In the genomic region with DNA sequence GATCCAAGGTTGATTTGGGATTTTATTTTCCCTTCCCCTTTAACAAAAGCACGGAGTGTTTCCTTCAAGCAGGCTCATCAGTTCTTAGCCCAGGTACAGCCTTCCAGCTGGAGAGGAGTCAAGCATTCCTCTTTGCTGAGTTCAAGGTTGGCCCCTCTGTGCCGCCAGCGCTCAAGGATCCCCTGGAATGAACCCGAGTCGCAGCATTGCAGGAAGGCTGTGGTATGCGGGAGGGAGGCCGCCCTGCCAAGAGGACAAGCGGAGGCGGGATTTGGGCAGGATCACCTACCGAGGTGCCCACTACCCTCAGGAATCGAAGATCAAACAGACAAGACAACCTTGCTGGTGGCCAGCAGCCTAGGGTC, we compare ENCODE assay signal across 12 cellular contexts. TPM values are rescaled to one million over a fixed set of nuclear protein-coding genes. Genes with fewer than 3 reads are reported as not detected.
A peak's percentile ranks its signal among the peaks of the same experiment; 100 is the strongest.
DNase-seq lines count a peak whose midpoint lies in the region; ATAC-seq, FAIRE-seq and TF ChIP-seq lines count a peak whose summit lies in the region.
"Had no signal": no experiment of that assay in that cellular context is flagged by ENCODE, and none has a peak within 500 bp of the region (broad histone marks: within the 10 kb centered on the region; RNA-seq: fewer than 3 reads in every experiment).

No MANE protein-coding gene starts in this region.

- FAIRE-seq in HepG2 (lab: Jason Lieb, UNC), result no peak
- FAIRE-seq: A549 had no signal

- H3K27ac Mint-ChIP-seq in glutamatergic neuron (ENCODE audit: unreplicated experiment), result no peak overlapping the region
- H3K27ac Mint-ChIP-seq: activated CD4-positive, alpha-beta memory T cell treated with anti-CD3 and anti-CD28 coated beads for 36 hours; nephron progenitor cell had no signal

- no peak for TF ChIP-seq RAD21 in HepG2 (CRISPR knock-in tag; IDR thresholded peaks at IDR 0.05)

- H3K79me1 ChIP-seq in trophoblast cell (ENCODE audit: low read length), result peaks cover 6% of the 10 kb centered on the region

- H3K9me3 Mint-ChIP-seq in glutamatergic neuron (ENCODE audit: unreplicated experiment), result no peaks in the 10 kb centered on the region
- H3K9me3 Mint-ChIP-seq: activated CD4-positive, alpha-beta memory T cell treated with anti-CD3 and anti-CD28 coated beads for 36 hours had no signal

- H2BK12ac ChIP-seq in trophoblast cell (ENCODE audit: low read length), result no peak overlapping the region

- CTCF ChIA-PET in HepG2 (lab: Yijun Ruan, JAX; ENCODE audit: low intra/inter-chr PET ratio, low total read pairs), result no interaction called here

- BruUV-seq in HepG2 (replicated peaks; lab: Mats Ljungman, UMichigan), result no TSS peak

- H3K9ac ChIP-seq in HepG2 (ENCODE audit: insufficient read depth, low read depth, low read length) (no peak overlapping the region), trophoblast cell (ENCODE audit: low read length) (no peak overlapping the region)

- no peak overlapping the region for H3K23ac ChIP-seq in trophoblast cell (ENCODE audit: low read length)

- no peak overlapping the region for H3K27ac ChIP-seq in HepG2 (ENCODE audit: extremely low read length, insufficient read depth, low read length)
- H3K27ac ChIP-seq in right lobe of liver, result no peak overlapping the region
- H3K27ac ChIP-seq in trophoblast cell (ENCODE audit: low read depth, low read length), result no peak overlapping the region
- H3K27ac ChIP-seq: SK-N-MC had no signal

- H3K4me3 ChIP-seq in HepG2 (replicated peaks in 1 of 3; ENCODE audit: insufficient read depth in 1 of 3, low read depth in 2 of 3, low read length in 3 of 3) (no peak overlapping the region), right lobe of liver (no peak overlapping the region), trophoblast cell (ENCODE audit: low read depth, low read length) (no peak overlapping the region)
- H3K4me3 ChIP-seq: A549, SK-N-MC had no signal

- no peak overlapping the region for H2BK5ac ChIP-seq in trophoblast cell (ENCODE audit: low read depth, low read length, poor library complexity)

- H2AFZ ChIP-seq in HepG2 (ENCODE audit: low read length), result no peak overlapping the region
- no peak overlapping the region for H2AFZ ChIP-seq in trophoblast cell (ENCODE audit: insufficient read depth, low read length, poor library complexity)

- no peaks in the 10 kb centered on the region for H4K20me1 ChIP-seq in HepG2 (ENCODE audit: insufficient read depth, low read length)

- 3% methylated on average over 9 of the region's 11 CpGs for WGBS in HepG2 (ENCODE audit: low lambda C conversion rate)
- WGBS in right lobe of liver (ENCODE audit: insufficient coverage, low coverage, low lambda C conversion rate, missing lambda C conversion rate), result 80% methylated on average over 2 of the region's 11 CpGs
- no CpG with 5 or more reads among the region's 11 CpGs for WGBS in trophoblast cell (ENCODE audit: extremely low coverage, insufficient coverage, insufficient read length)

- peaks cover 9% of the 10 kb centered on the region for H3K4me1 ChIP-seq in HepG2 (ENCODE audit: insufficient read depth, low read length)
- peaks cover 0 to 4% (median 0%) of the 10 kb centered on the region in 4 donors for H3K4me1 ChIP-seq in right lobe of liver
- H3K4me1 ChIP-seq in trophoblast cell (ENCODE audit: control insufficient read depth in 1 of 2, insufficient read depth in 2 of 2, low read length in 2 of 2), result peaks cover 8 to 13% of the 10 kb centered on the region in 2 experiments

- in situ Hi-C loops in HepG2 (cut with HindIII; ENCODE audit: extremely low pct_ligation_motif_present, low pct_unique_long_range_greater_than_20kb), result no loop called here

- H3K4me2 ChIP-seq in HepG2 (ENCODE audit: low read depth, low read length) (no peak overlapping the region), trophoblast cell (ENCODE audit: low read length) (no peak overlapping the region)
- H3K4me2 ChIP-seq: A549 had no signal

- peaks cover 2% of the 10 kb centered on the region for H3K4me1 Mint-ChIP-seq in glutamatergic neuron (ENCODE audit: low read depth, unreplicated experiment)

- TF ChIP-seq CTCF in HepG2 (CRISPR knock-in tag; IDR thresholded peaks at IDR 0.05) (no peak), right lobe of liver (IDR thresholded peaks at IDR 0.05) (no peak), glutamatergic neuron (IDR thresholded peaks at IDR 0.05; ENCODE audit: partially characterized antibody, unreplicated experiment) (no peak)

- H3K27me3 ChIP-seq in HepG2 (ENCODE audit: control insufficient read depth in 1 of 2, insufficient read depth in 2 of 2, low read length in 2 of 2) (peaks cover 7 to 72% of the 10 kb centered on the region in 2 experiments; a peak in 4 of 5 replicates), right lobe of liver (no peaks in the 10 kb centered on the region), trophoblast cell (ENCODE audit: insufficient read depth, low read length) (no peaks in the 10 kb centered on the region)

- no peak overlapping the region for H4K12ac ChIP-seq in trophoblast cell (ENCODE audit: low read depth, low read length)

- no peak for TF ChIP-seq POLR2A in HepG2 (IDR thresholded peaks at IDR 0.05; ENCODE audit: insufficient read depth in 1 of 2, low read depth in 2 of 2, low read length in 2 of 2)
- TF ChIP-seq POLR2A in right lobe of liver (IDR thresholded peaks at IDR 0.05), result no peak

- H3K36me3 ChIP-seq in HepG2 (replicated peaks in 1 of 2; ENCODE audit: control insufficient read depth in 1 of 2, insufficient read depth in 2 of 2, low read length in 2 of 2) (no peaks in the 10 kb centered on the region), right lobe of liver (no peaks in the 10 kb centered on the region), trophoblast cell (ENCODE audit: control insufficient read depth in 1 of 2, insufficient read depth in 2 of 2, low read length in 2 of 2) (no peaks in the 10 kb centered on the region)

- ATAC-seq in HepG2 (peak; percentile 35; the same call in 1 of the 3 replicates), right lobe of liver (no peak), GM21825 (IDR thresholded peaks at IDR 0.05; ENCODE audit: unreplicated experiment) (no peak), HG03159 (IDR thresholded peaks at IDR 0.05; ENCODE audit: unreplicated experiment) (no peak), HG03280 (IDR thresholded peaks at IDR 0.05; ENCODE audit: unreplicated experiment) (no peak)
- ATAC-seq: A549 had no signal

- no peak for TF ChIP-seq EP300 in HepG2 (IDR thresholded peaks at IDR 0.05; ENCODE audit: low read depth in 2 of 2, low read length in 2 of 2)
- no peak for TF ChIP-seq EP300 in HepG2 (CRISPR knock-in tag; IDR thresholded peaks at IDR 0.05; ENCODE audit: borderline replicate concordance)

- no peak overlapping the region for H3K18ac ChIP-seq in trophoblast cell (ENCODE audit: low read length)

- peaks cover 6% of the 10 kb centered on the region for H3K27me3 Mint-ChIP-seq in glutamatergic neuron (ENCODE audit: unreplicated experiment)
- H3K27me3 Mint-ChIP-seq: activated CD4-positive, alpha-beta memory T cell treated with anti-CD3 and anti-CD28 coated beads for 36 hours had no signal

- H4K8ac ChIP-seq in trophoblast cell (ENCODE audit: low read depth, low read length), result no peak overlapping the region

- H3K14ac ChIP-seq in trophoblast cell (ENCODE audit: low read length), result no peak overlapping the region

- no peaks in the 10 kb centered on the region for H3K79me2 ChIP-seq in HepG2 (ENCODE audit: insufficient read depth, low read length)
- no peaks in the 10 kb centered on the region for H3K79me2 ChIP-seq in trophoblast cell (ENCODE audit: control insufficient read depth, insufficient read depth, low read length, poor library complexity)

- H3K36me3 Mint-ChIP-seq in glutamatergic neuron (ENCODE audit: unreplicated experiment), result no peaks in the 10 kb centered on the region
- H3K36me3 Mint-ChIP-seq: activated CD4-positive, alpha-beta memory T cell treated with anti-CD3 and anti-CD28 coated beads for 36 hours had no signal

- no peak overlapping the region for H3K4ac ChIP-seq in trophoblast cell (ENCODE audit: low read depth, low read length)

- H3K9me3 ChIP-seq in HepG2 (ENCODE audit: low read length), result no peaks in the 10 kb centered on the region
- H3K9me3 ChIP-seq in right lobe of liver, result no peaks in the 10 kb centered on the region
- peaks cover 3% of the 10 kb centered on the region for H3K9me3 ChIP-seq in trophoblast cell (ENCODE audit: insufficient read depth, low read depth, low read length)

- DNase-seq in HepG2 (ENCODE audit: low spot score) (no peak), right lobe of liver (no peak), glomerular visceral epithelial cell (ENCODE audit: extremely low spot score) (peak; percentile 63), trophoblast cell (peak; percentile 68 to 84), glutamatergic neuron (no peak)
- DNase-seq: activated CD4-positive, alpha-beta memory T cell treated with anti-CD3 and anti-CD28 coated beads for 36 hours; nephron progenitor cell had no signal

- no peak overlapping the region for H2AK5ac ChIP-seq in trophoblast cell (ENCODE audit: low read length)

- no peak overlapping the region for H2BK120ac ChIP-seq in trophoblast cell (ENCODE audit: insufficient read depth, low read length, poor library complexity)

- no peak overlapping the region for H4K91ac ChIP-seq in trophoblast cell (ENCODE audit: low read depth, low read length)

- intact Hi-C loops in HepG2 (cut with micrococcal nuclease; ENCODE audit: unreplicated experiment), result no loop called here
- intact Hi-C loops in right lobe of liver (cut with DNase I), result no loop called here

- POLR2A ChIA-PET in HepG2 (lab: Yijun Ruan, JAX), result no interaction called here

- H3K4me3 Mint-ChIP-seq in glutamatergic neuron (ENCODE audit: unreplicated experiment), result no peak overlapping the region
- H3K4me3 Mint-ChIP-seq: activated CD4-positive, alpha-beta memory T cell treated with anti-CD3 and anti-CD28 coated beads for 36 hours; nephron progenitor cell had no signal

RNA-seq across cellular contexts. Expression of a gene that starts 53.9 kb away (rescaled TPM):
- total RNA-seq in HepG2 (2016; rRNA removed; fragmentation: Illumina TruSeq; extraction: Trizol), result 5.7 and 6.1 TPM in 2 replicates
- 10.5 and 12.4 TPM in 2 replicates for total RNA-seq in HepG2 (2016; cell fraction: cytosol; rRNA removed; fragmentation: Illumina TruSeq; extraction: Trizol; ENCODE audit: low read depth)
- total RNA-seq in HepG2 (2016; cell fraction: insoluble cytoplasmic fraction; rRNA removed; fragmentation: Illumina TruSeq; extraction: Trizol), result 5.6 and 7.1 TPM in 2 replicates
- 15.2 and 16.6 TPM in 2 replicates for total RNA-seq in HepG2 (2016; cell fraction: membrane; rRNA removed; fragmentation: Illumina TruSeq; extraction: Trizol)
- total RNA-seq in HepG2 (2016; cell fraction: nucleus; rRNA removed; fragmentation: Illumina TruSeq; extraction: Trizol), result 12.4 and 13.1 TPM in 2 replicates
- polyA plus RNA-seq in HepG2 (2011; rRNA removed), result 4.5 and 4.8 TPM in 2 replicates
- polyA plus RNA-seq in HepG2 (2011; cell fraction: cytosol; rRNA removed), result 2.8 and 4.1 TPM in 2 replicates
- 30.4 and 39.4 TPM in 2 replicates for polyA plus RNA-seq in HepG2 (2011; cell fraction: nucleus; rRNA removed)
- polyA plus RNA-seq in HepG2 (2012), result 32.8 and 41.1 TPM in 2 replicates
- polyA plus RNA-seq in HepG2 (2016; cell fraction: cytosol; fragmentation: Illumina TruSeq; extraction: Trizol; ENCODE audit: low read depth), result 2.8 and 3.1 TPM in 2 replicates
- 17.3 and 24.8 TPM in 2 replicates for polyA plus RNA-seq in HepG2 (2016; cell fraction: insoluble cytoplasmic fraction; fragmentation: Illumina TruSeq; extraction: Trizol; ENCODE audit: low read depth)
- 7.1 and 8.9 TPM in 2 replicates for polyA plus RNA-seq in HepG2 (2016; cell fraction: membrane; fragmentation: Illumina TruSeq; extraction: Trizol; ENCODE audit: low read depth)
- polyA plus RNA-seq in HepG2 (2016; cell fraction: nucleus; fragmentation: Illumina TruSeq; extraction: Trizol; ENCODE audit: insufficient read depth, low read depth), result 43.0 and 54.1 TPM in 2 replicates
- 21.9 and 23.2 TPM in 2 replicates for polyA minus RNA-seq in HepG2 (2011; rRNA and poly(A)+ RNA removed; ENCODE audit: low replicate concordance)
- polyA minus RNA-seq in HepG2 (2011; cell fraction: cytosol; rRNA and poly(A)+ RNA removed), result 16.5 and 17.0 TPM in 2 replicates
- 20.9 and 22.6 TPM in 2 replicates for polyA minus RNA-seq in HepG2 (2011; cell fraction: nucleus; rRNA and poly(A)+ RNA removed)
- total RNA-seq in right lobe of liver, result 10 to 100 TPM; 38.1 to 87.5 (median 45.0) TPM
- 147 and 153 TPM in 2 replicates for polyA plus RNA-seq in trophoblast cell (2013)
- 360 TPM for total RNA-seq in glutamatergic neuron (ENCODE audit: unreplicated experiment)

Comparison
In these comparisons a context has a peak if more than half of its experiments do, and no peak if none do; other contexts are left out.
1. DNase-seq: peak in glomerular visceral epithelial cell (single experiment) and trophoblast cell (2 of 2); none in HepG2 (single experiment), right lobe of liver (0 of 3) and glutamatergic neuron (single experiment).